Comparison of ENCODE assay signal across 21 cellular contexts in genomic region chr5:33048315-33048714, GRCh38.
DNase-seq lines count a peak whose midpoint lies in the region; ATAC-seq, FAIRE-seq and TF ChIP-seq lines count a peak whose summit lies in the region.
"Had no signal": no experiment of that assay in that cellular context is flagged by ENCODE, and none has a peak within 500 bp of the region (broad histone marks: within the 10 kb centered on the region; RNA-seq: fewer than 3 reads in every experiment).

No MANE protein-coding gene starts in this region.

- H3K4me3 ChIP-seq in A549, result peak overlapping the region; percentile 40
- H3K4me3 ChIP-seq in WERI-Rb-1 (ENCODE audit: low read depth, low read length), result no peak overlapping the region
- H3K4me3 ChIP-seq in osteoblast (ENCODE audit: insufficient read depth, low read length), result peak overlapping the region; percentile 54
- H3K4me3 ChIP-seq: BLaER1 treated with 17β-estradiol and CSF1 and Interleukin-3, amounts not matched to agents 10 nM and 100 nM; MG63; SK-N-MC had no signal

- H3K27me3 Mint-ChIP-seq in HFFc6 (ENCODE audit: insufficient read depth), result no peaks in the 10 kb centered on the region; the same call in 1 of the 2 replicates
- H3K27me3 Mint-ChIP-seq: CD4-positive, alpha-beta memory T cell; IgD-negative memory B cell had no signal

- peak overlapping the region; percentile 77 for H3K4me2 ChIP-seq in A549
- peak overlapping the region; percentile 76 for H3K4me2 ChIP-seq in osteoblast (ENCODE audit: insufficient read depth, low read length)
- H3K4me2 ChIP-seq: BLaER1 treated with 17β-estradiol and CSF1 and Interleukin-3, amounts not matched to agents 10 nM and 100 nM had no signal

- H3K36me3 ChIP-seq in WERI-Rb-1, result no peaks in the 10 kb centered on the region
- H3K36me3 ChIP-seq in osteoblast (ENCODE audit: insufficient read depth, low read length), result peaks cover 7% of the 10 kb centered on the region
- H3K36me3 ChIP-seq: BLaER1 treated with 17β-estradiol and CSF1 and Interleukin-3, amounts not matched to agents 10 nM and 100 nM; MG63 had no signal

- H3K79me2 ChIP-seq in osteoblast (ENCODE audit: insufficient read depth, low read length), result peaks cover 20% of the 10 kb centered on the region

- POLR2A ChIA-PET in A549 (lab: Yijun Ruan, JAX), result interaction anchor here (1.6 kb wide), 1 partner anchor 100 kb away, joined by 4 read pairs; no protein-coding TSS in a partner anchor

- TF ChIP-seq CTCF in A549 (IDR thresholded peaks at IDR 0.05) (no peak), HFFc6 (IDR thresholded peaks at IDR 0.05) (no peak), WERI-Rb-1 (IDR thresholded peaks at IDR 0.05; ENCODE audit: low read depth, low read length) (no peak), osteoblast (IDR thresholded peaks at IDR 0.05; ENCODE audit: extremely low read depth, low read depth, low read length) (no peak)

- peaks cover 28% of the 10 kb centered on the region for H3K27me3 ChIP-seq in WERI-Rb-1 (ENCODE audit: insufficient read depth, low read depth, severe bottlenecking)
- H3K27me3 ChIP-seq in osteoblast (ENCODE audit: insufficient read depth, low read length), result no peaks in the 10 kb centered on the region
- H3K27me3 ChIP-seq: BLaER1 treated with 17β-estradiol and CSF1 and Interleukin-3, amounts not matched to agents 10 nM and 100 nM; MG63 had no signal

- peaks cover 76% of the 10 kb centered on the region for H3K4me1 Mint-ChIP-seq in HFFc6 (ENCODE audit: low read depth)
- H3K4me1 Mint-ChIP-seq: CD4-positive, alpha-beta memory T cell; IgD-negative memory B cell had no signal

- DNase-seq in A549 (ENCODE audit: low read depth in 1 of 2, low spot score in 1 of 2) (no peak), HFFc6 (no peak), WERI-Rb-1 (peak; percentile 57), osteoblast (ENCODE audit: insufficient read length, low spot score, missing footprints) (no peak), LoVo (ENCODE audit: low spot score) (no peak)
- DNase-seq in NK-92 treated with Interleukin-12 subunit alpha and Interleukin-12 subunit beta, amount 100 ng/mL, for 24 hours (lab: John Stamatoyannopoulos, UW), result no peak
- DNase-seq: Caco-2; CD4-positive, alpha-beta memory T cell; DMS 273 treated with DMSO at 0.1 percent for 48 hours; DMS79 treated with DMSO at 0.1 percent for 48 hours; MG63; NCI-H1417; NCI-H187 treated with DMSO at 0.1 percent for 48 hours; NCI-H2227 treated with DMSO at 0.1 percent for 48 hours; NCI-H510A; OCI-M1; SHP77 treated with DMSO at 0.1 percent for 48 hours had no signal

- ATAC-seq in A549, result no peak
- ATAC-seq in HG03520 (IDR thresholded peaks at IDR 0.05; ENCODE audit: unreplicated experiment), result no peak

- H3K9me3 Mint-ChIP-seq in HFFc6, result peaks cover 6% of the 10 kb centered on the region; the same call in 1 of the 2 replicates

- 68% methylated on average over 3 of the region's 3 CpGs for WGBS in A549 (ENCODE audit: missing lambda C conversion rate)

- H3K36me3 Mint-ChIP-seq in HFFc6 (ENCODE audit: low read depth), result peaks cover 28% of the 10 kb centered on the region
- H3K36me3 Mint-ChIP-seq: CD4-positive, alpha-beta memory T cell; IgD-negative memory B cell had no signal

- H3K4me3 Mint-ChIP-seq in HFFc6, result peak overlapping the region; percentile 67; the same call in 1 of the 2 replicates
- H3K4me3 Mint-ChIP-seq: CD4-positive, alpha-beta memory T cell; IgD-negative memory B cell had no signal

- no peak for TF ChIP-seq POLR2A in A549 (IDR thresholded peaks at IDR 0.05; ENCODE audit: low read length)

- CTCF ChIA-PET in A549 (lab: Yijun Ruan, JAX), result interaction anchor here (1.3 to 1.7 kb wide), 2 partner anchors 9 to 23 kb away, joined by 3 to 4 read pairs; no protein-coding TSS in a partner anchor

- TF ChIP-seq RAD21 in A549 (conservative IDR thresholded peaks at IDR 0.05 in 1 of 2, IDR thresholded peaks at IDR 0.05 in 1 of 2), result no peak

- no peaks in the 10 kb centered on the region for H4K20me1 ChIP-seq in osteoblast (ENCODE audit: insufficient read depth, low read length)
- H4K20me1 ChIP-seq: BLaER1 treated with 17β-estradiol and CSF1 and Interleukin-3, amounts not matched to agents 10 nM and 100 nM had no signal

- H3K4me1 ChIP-seq in A549 (peaks cover 27% of the 10 kb centered on the region), osteoblast (ENCODE audit: insufficient read depth, low read length) (peaks cover 30% of the 10 kb centered on the region)
- H3K4me1 ChIP-seq: BLaER1 treated with 17β-estradiol and CSF1 and Interleukin-3, amounts not matched to agents 10 nM and 100 nM; Caco-2 had no signal

- peak overlapping the region; percentile 96 for H3K27ac Mint-ChIP-seq in HFFc6
- H3K27ac Mint-ChIP-seq: CD4-positive, alpha-beta memory T cell; IgD-negative memory B cell had no signal

- no peak for TF ChIP-seq EP300 in A549 (IDR thresholded peaks at IDR 0.05)

- no peak for FAIRE-seq in A549 (lab: Jason Lieb, UNC)

- H3K27ac ChIP-seq in A549 (peak overlapping the region; percentile 51 to 85; a peak in 4 of 6 replicates), WERI-Rb-1 (no peak overlapping the region), osteoblast (ENCODE audit: low read depth, low read length) (no peak overlapping the region)
- H3K27ac ChIP-seq: BLaER1 treated with 17β-estradiol and CSF1 and Interleukin-3, amounts not matched to agents 10 nM and 100 nM; SK-N-MC had no signal

- H3K9me3 ChIP-seq in A549, result no peaks in the 10 kb centered on the region
- no peaks in the 10 kb centered on the region for H3K9me3 ChIP-seq in WERI-Rb-1 (ENCODE audit: severe bottlenecking)
- H3K9me3 ChIP-seq in osteoblast (ENCODE audit: low read depth, low read length), result no peaks in the 10 kb centered on the region
- H3K9me3 ChIP-seq: Caco-2 had no signal

- peak overlapping the region; percentile 21 for H2AFZ ChIP-seq in osteoblast (ENCODE audit: low read length)

TF ChIP-seq in A549, 52 proteins besides CTCF, POLR2A, EP300 and RAD21:
- TF ChIP-seq NR3C1 (IDR thresholded peaks at IDR 0.05), result no peak
- no peak for TF ChIP-seq FOSB (CRISPR knock-in tag; IDR thresholded peaks at IDR 0.05)
- TF ChIP-seq USF2 (IDR thresholded peaks at IDR 0.05), result no peak

Comparison
In these comparisons a context has a peak if more than half of its experiments do, and no peak if none do; other contexts are left out.
1. H3K27ac ChIP-seq: peak in A549 (2 of 2); none in WERI-Rb-1 (single experiment) and osteoblast (single experiment).